In genomic region chr21:37032877-37033471, GRCh38 we compare ENCODE assay signal across 11 cellular contexts. TPM values are rescaled to one million over a fixed set of nuclear protein-coding genes. Genes with fewer than 3 reads are reported as not detected.
DNase-seq lines count a peak whose midpoint lies in the region; ATAC-seq and TF ChIP-seq lines count a peak whose summit lies in the region.
"Had no signal": no experiment of that assay in that cellular context is flagged by ENCODE, and none has a peak within 500 bp of the region (broad histone marks: within the 10 kb centered on the region; RNA-seq: fewer than 3 reads in every experiment).

No MANE protein-coding gene starts in this region.

- POLR2A ChIA-PET in AG04450 (lab: Yijun Ruan, JAX) = no interaction called here

- no peak overlapping the region for H3K4me3 ChIP-seq in AG04450 (ENCODE audit: low read depth, low read length)

- no peak overlapping the region for H3K4me3 Mint-ChIP-seq in osteocyte (ENCODE audit: unreplicated experiment)

- H3K27ac Mint-ChIP-seq in osteocyte (ENCODE audit: unreplicated experiment) = no peak overlapping the region

- no peak for ATAC-seq in GM21825 (IDR thresholded peaks at IDR 0.05; ENCODE audit: unreplicated experiment)

- H3K9me3 Mint-ChIP-seq in osteocyte (ENCODE audit: unreplicated experiment) = peaks cover 4% of the 10 kb centered on the region

- peaks cover 7% of the 10 kb centered on the region for H3K27me3 ChIP-seq in AG04450 (ENCODE audit: control insufficient read depth, insufficient read depth, low read length)

- no peaks in the 10 kb centered on the region for H3K9me3 ChIP-seq in AG04450 (ENCODE audit: control insufficient read depth, insufficient read depth, low read length)

- H3K4me1 Mint-ChIP-seq in osteocyte (ENCODE audit: unreplicated experiment) = peaks cover 5% of the 10 kb centered on the region

- CTCF ChIA-PET in AG04450 (lab: Charles Lee) = no interaction called here

- no peak for TF ChIP-seq CTCF in AG04450 (IDR thresholded peaks at IDR 0.05; ENCODE audit: low read depth, low read length)
- no peak for TF ChIP-seq CTCF in osteocyte (IDR thresholded peaks at IDR 0.05)

- H3K27ac ChIP-seq in AG04450 (ENCODE audit: low read depth, low read length) = no peak overlapping the region

- H3K36me3 Mint-ChIP-seq in osteocyte (ENCODE audit: unreplicated experiment) = no peaks in the 10 kb centered on the region

- H3K27me3 Mint-ChIP-seq in osteocyte (ENCODE audit: unreplicated experiment) = peaks cover 2% of the 10 kb centered on the region

- peak; percentile 3 for DNase-seq in AG04450 (ENCODE audit: low read depth, low spot score)
- DNase-seq in HS-5 (ENCODE audit: low read depth) = peak; percentile 30
- peak; percentile 26 for DNase-seq in amniotic stem cell (lab: John Stamatoyannopoulos, UW)
- peak; percentile 28 for DNase-seq in inferior parietal cortex (ENCODE audit: extremely low spot score)
- DNase-seq in ecto neural progenitor cell (ENCODE audit: low spot score) = no peak
- no peak for DNase-seq in NCI-H1417 treated with DMSO at 0.1 percent for 48 hours (lab: John Stamatoyannopoulos, UW)
- no peak for DNase-seq in osteocyte (ENCODE audit: extremely low spot score, unreplicated experiment)
- DNase-seq: NCI-H2171 had no signal

RNA-seq across cellular contexts. Expression of gene RIPPLY3, which starts 26.5 kb away (rescaled TPM):
- polyA plus RNA-seq in AG04450 (2011; rRNA removed) = 0.04 TPM in 1 of 2 replicates, not detected in the other
- not detected in 2 replicates for polyA minus RNA-seq in AG04450 (2011; rRNA and poly(A)+ RNA removed)
- 0.21 and 0.27 TPM in 2 replicates for total RNA-seq in osteocyte
- total RNA-seq: H4, omental fat pad had no signal

RNA-seq across cellular contexts. Expression of gene PIGP, which starts 39.9 kb away (rescaled TPM):
- polyA plus RNA-seq in AG04450 (2011; rRNA removed) = 21.1 and 29.8 TPM in 2 replicates
- 4.9 and 8.0 TPM in 2 replicates for polyA minus RNA-seq in AG04450 (2011; rRNA and poly(A)+ RNA removed)
- 16.0 and 19.7 TPM in 2 replicates for total RNA-seq in osteocyte

RNA-seq across cellular contexts. Expression of gene TTC3, which starts 40.1 kb away (rescaled TPM):
- polyA plus RNA-seq in AG04450 (2011; rRNA removed) = 165 and 224 TPM in 2 replicates
- polyA minus RNA-seq in AG04450 (2011; rRNA and poly(A)+ RNA removed) = 186 and 253 TPM in 2 replicates
- total RNA-seq in osteocyte = 242 and 252 TPM in 2 replicates

Comparison
In these comparisons a context has a peak if more than half of its experiments do, and no peak if none do; other contexts are left out.
1. DNase-seq: peak in AG04450 (single experiment), HS-5 (single experiment), amniotic stem cell (single experiment) and inferior parietal cortex (single experiment); none in ecto neural progenitor cell (single experiment), NCI-H1417 treated with DMSO at 0.1 percent for 48 hours (single experiment) and osteocyte (single experiment).